In genomic region chr5:113405530-113405929, GRCh38 we compare ENCODE assay signal across 10 cellular contexts. TPM values are rescaled to one million over a fixed set of nuclear protein-coding genes. Genes with fewer than 3 reads are reported as not detected.
"Had no signal": no experiment of that assay in that cellular context is flagged by ENCODE, and none has a peak within 500 bp of the region (broad histone marks: within the 10 kb centered on the region; RNA-seq: fewer than 3 reads in every experiment).

No MANE protein-coding gene starts in this region.

- H3K27ac Mint-ChIP-seq: HFFc6 had no signal

- ATAC-seq: HCT116 had no signal

- H3K4me3 ChIP-seq: GM23248, HAP-1 had no signal

- H3K9me3 Mint-ChIP-seq: H9, HFFc6 had no signal

- H3K4me1 Mint-ChIP-seq: H9 had no signal

- H3K36me3 ChIP-seq: HAP-1 had no signal

- H3K4me3 Mint-ChIP-seq: H9, HFFc6 had no signal

- DNase-seq: GM23248, GOT3, H7, H9, HCEC 1CT, HFFc6 had no signal

- H2AFZ ChIP-seq: GM23248 had no signal

- H3K4me1 ChIP-seq: HAP-1 had no signal

- H3K27ac ChIP-seq: GM23248 had no signal

RNA-seq across cellular contexts. Expression of gene TSSK1B, which starts 29.3 kb away (rescaled TPM):
- total RNA-seq: GM23248, H1, H4, H7, HFFc6 had no signal
- polyA plus RNA-seq: GM23248 had no signal
